27 cellular contexts compared by ENCODE assay signal in the genomic region with DNA sequence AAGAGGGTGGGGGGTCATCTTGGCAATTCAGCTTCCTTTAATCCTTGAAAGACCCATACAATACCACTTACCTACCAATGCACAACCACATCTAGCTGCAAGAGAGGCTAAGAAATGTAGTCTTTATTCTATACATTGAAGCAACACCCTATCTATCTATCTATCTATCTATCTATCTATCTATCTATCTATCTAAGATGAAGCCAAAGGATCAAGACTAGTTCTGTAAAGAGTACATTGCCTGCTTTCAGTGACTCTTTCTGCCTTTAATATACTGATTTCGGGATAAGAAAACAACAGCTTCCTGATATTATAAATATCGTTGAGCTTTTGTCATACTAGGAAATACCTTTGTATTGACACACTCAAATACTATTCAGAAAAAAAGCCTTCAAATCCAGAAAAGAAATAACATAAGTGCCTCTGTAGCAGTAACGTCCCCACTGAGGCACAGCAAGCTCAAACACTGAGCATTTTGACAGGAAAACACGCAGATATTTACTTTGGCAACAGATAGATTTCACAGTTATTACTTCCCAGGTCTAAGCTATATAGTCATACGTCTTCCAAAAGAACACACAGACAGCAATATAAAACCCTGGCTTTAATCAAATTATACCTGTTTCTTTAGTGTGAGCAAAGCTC.
DNase-seq lines count a peak whose midpoint lies in the region; ATAC-seq and TF ChIP-seq lines count a peak whose summit lies in the region.
"Had no signal": no experiment of that assay in that cellular context is flagged by ENCODE, and none has a peak within 500 bp of the region (broad histone marks: within the 10 kb centered on the region; RNA-seq: fewer than 3 reads in every experiment).

No MANE protein-coding gene starts in this region.

- no peaks in the 10 kb centered on the region for H3K36me3 ChIP-seq in OCI-LY3 (replicated peaks; ENCODE audit: low read depth, low read length)
- no peaks in the 10 kb centered on the region for H3K36me3 ChIP-seq in ascending aorta
- H3K36me3 ChIP-seq: breast epithelium, right lobe of liver, thyroid gland had no signal

- 0 out of 2 replicates have a peak overlapping the region, but pooled peaks have one; percentile 18 for H2AFZ ChIP-seq in OCI-LY3 (ENCODE audit: low read depth, low read length)
- H2AFZ ChIP-seq: hepatocyte had no signal

- ATAC-seq in left colon: peak; percentile 79
- ATAC-seq: activated CD4-positive, alpha-beta T cell treated with anti-CD3 and anti-CD28 coated beads for 36 hours; stimulated activated naive CD8-positive, alpha-beta T cell treated with anti-CD3 and anti-CD28 coated beads, Interleukin-15, amount 100 ng/mL, for 72 hours had no signal

- no peak overlapping the region for H3K9ac ChIP-seq in OCI-LY3 (ENCODE audit: low read length)

- intact Hi-C loops in left colon (cut with DNase I, micrococcal nuclease) (no loop called here), dorsolateral prefrontal cortex (cut with DNase I) (no loop called here), ascending aorta (cut with DNase I) (no loop called here)

- peaks cover 25% of the 10 kb centered on the region for H3K4me1 ChIP-seq in OCI-LY3 (ENCODE audit: low read length)
- no peaks in the 10 kb centered on the region for H3K4me1 ChIP-seq in ascending aorta
- H3K4me1 ChIP-seq: breast epithelium, right lobe of liver had no signal

- peaks cover 35% of the 10 kb centered on the region for H3K27me3 ChIP-seq in OCI-LY3 (ENCODE audit: low read depth, low read length)
- peaks cover 0 to 5% (median 0%) of the 10 kb centered on the region in 45 donors for H3K27me3 ChIP-seq in dorsolateral prefrontal cortex
- no peaks in the 10 kb centered on the region for H3K27me3 ChIP-seq in ascending aorta
- H3K27me3 ChIP-seq: breast epithelium, hepatocyte, right lobe of liver, thyroid gland had no signal

- H4K20me1 ChIP-seq in OCI-LY3 (ENCODE audit: insufficient read depth, low read length): no peaks in the 10 kb centered on the region

- peak overlapping the region; percentile 42 for H3K4me2 ChIP-seq in OCI-LY3 (ENCODE audit: low read length)
- H3K4me2 ChIP-seq: hepatocyte had no signal

- H3K4me3 ChIP-seq in OCI-LY3 (ENCODE audit: low read length) (no peak overlapping the region; the same call in 1 of the 2 replicates), dorsolateral prefrontal cortex (no peak overlapping the region), ascending aorta (no peak overlapping the region)
- H3K4me3 ChIP-seq: breast epithelium, hepatocyte, right lobe of liver, thyroid gland had no signal

- H3K27ac ChIP-seq in OCI-LY3 (ENCODE audit: low read length): no peak overlapping the region
- H3K27ac ChIP-seq in dorsolateral prefrontal cortex: no peak overlapping the region
- H3K27ac ChIP-seq in ascending aorta: no peak overlapping the region
- H3K27ac ChIP-seq: breast epithelium, hepatocyte, right lobe of liver, thyroid gland had no signal

- DNase-seq in EL (peak; percentile 61), dermis blood vessel endothelial cell (peak; percentile 89), left colon (no peak), dorsolateral prefrontal cortex (no peak), NOMO-1 treated with dmso at 0.1 percent for 144 hours (lab: John Stamatoyannopoulos, UW; ENCODE audit: unreplicated experiment) (no peak), RKO (ENCODE audit: low spot score) (no peak), ascending aorta (ENCODE audit: low spot score in 2 of 2) (no peak)
- DNase-seq: activated CD4-positive, alpha-beta T cell treated with anti-CD3 and anti-CD28 coated beads for 36 hours; activated CD8-positive, alpha-beta memory T cell treated with anti-CD3 and anti-CD28 coated beads for 24 hours; activated gamma-delta T cell treated with Interleukin-2 at 50 U/mL for 16 hours; activated T-cell treated with anti-CD3 and anti-CD28 coated beads, Interleukin-2, amount 50 U/mL, for 24 hours; C1 segment of cervical spinal cord; Caco-2; cortex of kidney; DMS79 treated with DMSO at 0.1 percent for 48 hours; H9; NCI-H1417; NCI-H2081 treated with DMSO at 0.1 percent for 48 hours; NCI-H345; posterior cingulate gyrus; right lobe of liver; stimulated activated CD4-positive, alpha-beta T cell treated with anti-CD3 and anti-CD28 coated beads, Interleukin-15, amount 100 ng/mL, for 24 hours; stimulated activated naive CD8-positive, alpha-beta T cell treated with anti-CD3 and anti-CD28 coated beads, Interleukin-15, amount 100 ng/mL, for 72 hours; thyroid gland had no signal

- TF ChIP-seq CTCF in OCI-LY3 (IDR thresholded peaks at IDR 0.05; ENCODE audit: low read depth, low read length) (no peak), dorsolateral prefrontal cortex (IDR thresholded peaks at IDR 0.05 in 54 of 56, conservative IDR thresholded peaks at IDR 0.05 in 2 of 56; ENCODE audit: low read depth in 1 of 56, partially characterized antibody in 56 of 56) (no peak), ascending aorta (IDR thresholded peaks at IDR 0.05) (no peak)

- H3K9me3 ChIP-seq in OCI-LY3 (ENCODE audit: insufficient read depth, low read length): no peaks in the 10 kb centered on the region
- no peaks in the 10 kb centered on the region for H3K9me3 ChIP-seq in ascending aorta
- H3K9me3 ChIP-seq: breast epithelium, Caco-2, right lobe of liver, thyroid gland had no signal

- no peaks in the 10 kb centered on the region for H3K79me2 ChIP-seq in OCI-LY3 (ENCODE audit: low read length)
- H3K79me2 ChIP-seq: hepatocyte had no signal

Comparison
In these comparisons a context has a peak if more than half of its experiments do, and no peak if none do; other contexts are left out.
1. DNase-seq: peak in EL (single experiment) and dermis blood vessel endothelial cell (single experiment); none in left colon (0 of 2), dorsolateral prefrontal cortex (0 of 10), NOMO-1 treated with dmso at 0.1 percent for 144 hours (single experiment), RKO (single experiment) and ascending aorta (0 of 2).